In genomic region chr20:45339084-45339483, GRCh38 we compare ENCODE assay signal across 10 cellular contexts. TPM values are rescaled to one million over a fixed set of nuclear protein-coding genes. Genes with fewer than 3 reads are reported as not detected.
DNase-seq lines count a peak whose midpoint lies in the region; TF ChIP-seq lines count a peak whose summit lies in the region.
"Had no signal": no experiment of that assay in that cellular context is flagged by ENCODE, and none has a peak within 500 bp of the region (broad histone marks: within the 10 kb centered on the region; RNA-seq: fewer than 3 reads in every experiment).

No MANE protein-coding gene starts in this region.

- H3K36me3 ChIP-seq in cardiac muscle cell (peaks cover 5% of the 10 kb centered on the region), mesendoderm (ENCODE audit: control insufficient read depth, insufficient read depth, low read length) (no peaks in the 10 kb centered on the region)

- H3K56ac ChIP-seq in mesendoderm (ENCODE audit: low read length): peak overlapping the region; percentile 62

- no peak overlapping the region for H3K4me2 ChIP-seq in mesendoderm (ENCODE audit: low read length)

- DNase-seq in cardiac muscle cell (ENCODE audit: low read depth in 1 of 2, low spot score in 1 of 2): no peak
- DNase-seq in cardiac septum (ENCODE audit: low spot score): no peak
- DNase-seq in mesendoderm: no peak
- DNase-seq in ureter (ENCODE audit: low spot score): peak; percentile 72
- no peak for DNase-seq in DMS 273 treated with DMSO at 0.1 percent for 48 hours (lab: John Stamatoyannopoulos, UW)
- no peak for DNase-seq in NCI-H2029 treated with DMSO at 0.1 percent for 48 hours (lab: John Stamatoyannopoulos, UW)
- DNase-seq: 8988T; activated CD4-positive, alpha-beta memory T cell treated with anti-CD3 and anti-CD28 coated beads for 36 hours had no signal

- H2BK120ac ChIP-seq in mesendoderm (ENCODE audit: low read depth, low read length): no peak overlapping the region

- H2BK5ac ChIP-seq in mesendoderm (ENCODE audit: low read length): no peak overlapping the region

- H3K79me1 ChIP-seq in mesendoderm (ENCODE audit: low read length): peaks cover 37% of the 10 kb centered on the region

- no peak overlapping the region for H4K8ac ChIP-seq in mesendoderm (ENCODE audit: low read depth, low read length)

- H3K9me3 ChIP-seq in cardiac muscle cell (ENCODE audit: low read depth): no peaks in the 10 kb centered on the region

- H3K27me3 ChIP-seq in cardiac muscle cell: no peaks in the 10 kb centered on the region
- no peaks in the 10 kb centered on the region for H3K27me3 ChIP-seq in mesendoderm (ENCODE audit: insufficient read depth, low read length, poor library complexity)

- no CpG with 5 or more reads among the region's 6 CpGs for WGBS in mesendoderm (ENCODE audit: extremely low coverage, insufficient coverage, low lambda C conversion rate)

- peak overlapping the region; percentile 56 for H2AK5ac ChIP-seq in mesendoderm (ENCODE audit: low read length)

- no peak overlapping the region for H3K23ac ChIP-seq in mesendoderm (ENCODE audit: low read length)

- H3K27ac ChIP-seq in cardiac muscle cell (peak overlapping the region; percentile 98), mesendoderm (ENCODE audit: low read depth, low read length) (peak overlapping the region; percentile 6)

- H2BK15ac ChIP-seq in mesendoderm (replicated peaks; ENCODE audit: low read depth): no peak overlapping the region

- no peak overlapping the region for H3K4me3 ChIP-seq in cardiac muscle cell
- H3K4me3 ChIP-seq in mesendoderm (ENCODE audit: low read length): no peak overlapping the region

- H3K79me2 ChIP-seq in mesendoderm (ENCODE audit: control insufficient read depth, insufficient read depth, low read length): peaks cover 52% of the 10 kb centered on the region

- intact Hi-C loops in cardiac septum (cut with DNase I): no loop called here

- H3K18ac ChIP-seq in mesendoderm (ENCODE audit: low read length): no peak overlapping the region

- H3K4me1 ChIP-seq in cardiac muscle cell (ENCODE audit: low read depth) (peaks cover 60% of the 10 kb centered on the region), mesendoderm (ENCODE audit: control insufficient read depth, low read depth, low read length) (peaks cover 51% of the 10 kb centered on the region)

- H3K9ac ChIP-seq in mesendoderm (ENCODE audit: low read length): no peak overlapping the region

- H4K5ac ChIP-seq in mesendoderm (ENCODE audit: low read length): no peak overlapping the region

- H3K4ac ChIP-seq in mesendoderm (ENCODE audit: low read depth, low read length): no peak overlapping the region

- TF ChIP-seq CTCF in cardiac muscle cell (IDR thresholded peaks at IDR 0.05; ENCODE audit: low read depth, low read length): no peak

RNA-seq across cellular contexts. Expression of gene SDC4, which starts 9.1 kb away (rescaled TPM):
- total RNA-seq in cardiac muscle cell (36.0 and 55.7 TPM in 2 replicates), cardiac septum (100 TPM), ureter (215 TPM)
- 35.4 and 74.4 TPM in 2 replicates for polyA plus RNA-seq in cardiac muscle cell
- 33.0 TPM for polyA plus RNA-seq in mesendoderm (2013, experiment 1 of 2)
- 33.2 TPM for polyA plus RNA-seq in mesendoderm (2013, experiment 2 of 2)

RNA-seq across cellular contexts. Expression of gene SYS1, which starts 23.9 kb away (rescaled TPM):
- total RNA-seq in cardiac muscle cell (24.5 and 28.0 TPM in 2 replicates), cardiac septum (17.4 TPM), ureter (28.8 TPM)
- 16.9 and 20.0 TPM in 2 replicates for polyA plus RNA-seq in cardiac muscle cell
- polyA plus RNA-seq in mesendoderm (2013, experiment 1 of 2): 13.8 TPM
- 13.5 TPM for polyA plus RNA-seq in mesendoderm (2013, experiment 2 of 2)

RNA-seq across cellular contexts. Expression of gene MATN4, which starts 31.0 kb away (rescaled TPM):
- total RNA-seq in cardiac muscle cell (not detected in 2 replicates), cardiac septum (not detected), ureter (not detected)
- not detected in 2 replicates for polyA plus RNA-seq in cardiac muscle cell
- 0.98 TPM for polyA plus RNA-seq in mesendoderm (2013, experiment 1 of 2)
- polyA plus RNA-seq in mesendoderm (2013, experiment 2 of 2): 1.0 TPM
- total RNA-seq: glomerular endothelial cell, RPMI7951 had no signal

RNA-seq across cellular contexts. Expression of gene RBPJL, which starts 32.4 kb away (rescaled TPM):
- total RNA-seq in cardiac muscle cell (not detected in 2 replicates), cardiac septum (not detected), ureter (not detected)
- not detected in 2 replicates for polyA plus RNA-seq in cardiac muscle cell
- polyA plus RNA-seq in mesendoderm (2013, experiment 1 of 2): 0.25 TPM
- 0.24 TPM for polyA plus RNA-seq in mesendoderm (2013, experiment 2 of 2)
- total RNA-seq: activated CD4-positive, alpha-beta memory T cell treated with anti-CD3 and anti-CD28 coated beads for 36 hours; glomerular endothelial cell; RPMI7951 had no signal

RNA-seq across cellular contexts. Expression of gene TP53TG5, which starts 39.0 kb away (rescaled TPM):
- total RNA-seq in cardiac muscle cell (0.32 and 0.39 TPM in 2 replicates), cardiac septum (2.2 TPM), ureter (1.2 TPM)
- 3.5 and 3.8 TPM in 2 replicates for polyA plus RNA-seq in cardiac muscle cell
- polyA plus RNA-seq in mesendoderm (2013, experiment 1 of 2): 0.07 TPM
- not detected for polyA plus RNA-seq in mesendoderm (2013, experiment 2 of 2)
- total RNA-seq: glomerular endothelial cell, RPMI7951 had no signal
